Comparison of ENCODE assay signal across 19 cellular contexts in the genomic region with DNA sequence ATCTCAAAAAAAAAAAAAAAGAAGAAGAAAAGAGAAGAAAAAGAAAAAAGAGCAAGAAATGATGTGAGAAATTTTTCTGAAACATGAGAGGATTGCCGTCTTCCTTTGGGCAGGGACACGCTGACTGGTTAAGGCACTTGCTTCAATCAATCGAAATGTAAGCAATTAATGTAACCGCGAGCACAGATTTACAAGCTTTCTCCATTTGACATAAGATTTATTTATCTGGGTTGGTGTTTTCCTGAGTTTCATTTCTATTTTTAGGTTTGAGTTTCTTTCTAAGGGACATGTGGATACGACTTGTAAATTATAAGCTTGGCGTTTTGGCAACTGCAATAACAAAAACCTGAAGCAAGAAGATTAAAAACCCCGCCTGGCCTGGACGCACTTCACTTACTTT. TPM values are rescaled to one million over a fixed set of nuclear protein-coding genes. Genes with fewer than 3 reads are reported as not detected.
DNase-seq lines count a peak whose midpoint lies in the region; ATAC-seq and TF ChIP-seq lines count a peak whose summit lies in the region.
"Had no signal": no experiment of that assay in that cellular context is flagged by ENCODE, and none has a peak within 500 bp of the region (broad histone marks: within the 10 kb centered on the region; RNA-seq: fewer than 3 reads in every experiment).

No MANE protein-coding gene starts in this region.

- no peak overlapping the region for H3K9ac ChIP-seq in GM23248

- H3K36me3 ChIP-seq in sigmoid colon (no peaks in the 10 kb centered on the region), GM23248 (ENCODE audit: low read depth) (no peaks in the 10 kb centered on the region)
- H3K36me3 ChIP-seq: Peyer's patch had no signal

- no peaks in the 10 kb centered on the region for H3K27me3 Mint-ChIP-seq in mesothelial cell of epicardium (ENCODE audit: low read depth)

- ATAC-seq in GM19324 (IDR thresholded peaks at IDR 0.05; ENCODE audit: low FRiP score, unreplicated experiment): no peak

- H3K27ac ChIP-seq in VCaP: peak overlapping the region; percentile 25
- no peak overlapping the region for H3K27ac ChIP-seq in sigmoid colon
- H3K27ac ChIP-seq in GM23248: no peak overlapping the region
- H3K27ac ChIP-seq: Peyer's patch had no signal

- TF ChIP-seq POLR2A in sigmoid colon (IDR thresholded peaks at IDR 0.05): no peak

- no peaks in the 10 kb centered on the region for H3K27me3 ChIP-seq in sigmoid colon
- peaks cover 20% of the 10 kb centered on the region; the same call in 1 of the 2 replicates for H3K27me3 ChIP-seq in GM23248 (replicated peaks; ENCODE audit: insufficient read depth)
- H3K27me3 ChIP-seq: Peyer's patch had no signal

- H3K4me3 Mint-ChIP-seq in mesothelial cell of epicardium: peak overlapping the region; percentile 18
- H3K4me3 Mint-ChIP-seq: B cell had no signal

- H3K4me3 ChIP-seq in sigmoid colon: no peak overlapping the region
- H3K4me3 ChIP-seq in GM23248: no peak overlapping the region
- H3K4me3 ChIP-seq: Peyer's patch had no signal

- H4K20me1 ChIP-seq in GM23248 (ENCODE audit: insufficient read depth): no peaks in the 10 kb centered on the region

- H3K79me2 ChIP-seq in GM23248 (ENCODE audit: insufficient read depth): no peaks in the 10 kb centered on the region

- no peak overlapping the region for H3K4me2 ChIP-seq in GM23248 (ENCODE audit: unreplicated experiment)

- H3F3A ChIP-seq in GM23248 (ENCODE audit: insufficient read depth): no peaks in the 10 kb centered on the region

- in situ Hi-C loops in GM23248 (cut with MboI): no loop called here

- DNase-seq in A172 (ENCODE audit: low spot score) (peak; percentile 6), mesothelial cell of epicardium (ENCODE audit: low spot score in 2 of 2, unreplicated experiment in 2 of 2) (no peak), sigmoid colon (peak; percentile 41), GM23248 (no peak), NCI-H524 treated with DMSO at 0.1 percent for 48 hours (lab: John Stamatoyannopoulos, UW) (no peak)
- no peak for DNase-seq in stimulated activated CD4-positive, alpha-beta T cell treated with anti-CD3 and anti-CD28 coated beads, Interleukin-12 subunit alpha, Interleukin-12 subunit beta, amount 100 ng/mL, for 4 hours
- DNase-seq: 8988T, COR-L47, DMS 273 treated with DMSO at 0.1 percent for 48 hours, GDM1, HCEC 1CT, NCI-H1092 treated with DMSO at 0.1 percent for 48 hours, NCI-H146, NCI-H2029 treated with DMSO at 0.1 percent for 48 hours, NCI-H446 treated with DMSO at 0.1 percent for 48 hours, Peyer's patch had no signal

- H3K9me2 ChIP-seq in GM23248 (ENCODE audit: insufficient read depth): no peaks in the 10 kb centered on the region

- peaks cover 0 to 9% (median 7%) of the 10 kb centered on the region in 4 donors for H3K4me1 ChIP-seq in sigmoid colon
- no peaks in the 10 kb centered on the region for H3K4me1 ChIP-seq in GM23248 (ENCODE audit: insufficient read depth)
- H3K4me1 ChIP-seq: Peyer's patch had no signal

- H2AFZ ChIP-seq in GM23248: no peak overlapping the region

- H3K9me3 Mint-ChIP-seq in mesothelial cell of epicardium: no peaks in the 10 kb centered on the region

- 43 to 80% methylated on average over 9 of the region's 9 CpGs for WGBS in sigmoid colon, 2 donors
- WGBS in GM23248 (ENCODE audit: low coverage in 1 of 2, low lambda C conversion rate in 2 of 2, missing lambda C conversion rate in 2 of 2), 2 experiments: 49 to 52% methylated on average over 9 of the region's 9 CpGs

- intact Hi-C loops in sigmoid colon (cut with DNase I): no loop called here

- TF ChIP-seq CTCF in VCaP (conservative IDR thresholded peaks at IDR 0.05): no peak
- no peak for TF ChIP-seq CTCF in mesothelial cell of epicardium (IDR thresholded peaks at IDR 0.05; ENCODE audit: unreplicated experiment)
- TF ChIP-seq CTCF in sigmoid colon (IDR thresholded peaks at IDR 0.05): no peak

- no peak for TF ChIP-seq EP300 in sigmoid colon (IDR thresholded peaks at IDR 0.05)

- H3K4me1 Mint-ChIP-seq in mesothelial cell of epicardium: peaks cover 28% of the 10 kb centered on the region
- H3K4me1 Mint-ChIP-seq: B cell had no signal

- H3K9me3 ChIP-seq in sigmoid colon: no peaks in the 10 kb centered on the region
- no peaks in the 10 kb centered on the region for H3K9me3 ChIP-seq in GM23248 (ENCODE audit: low read depth)
- H3K9me3 ChIP-seq: Peyer's patch had no signal

- H3K27ac Mint-ChIP-seq in mesothelial cell of epicardium: peak overlapping the region; percentile 90
- H3K27ac Mint-ChIP-seq: B cell had no signal

- no peaks in the 10 kb centered on the region for H3K36me3 Mint-ChIP-seq in mesothelial cell of epicardium

RNA-seq across cellular contexts. Expression of a gene that starts 20.3 kb away (rescaled TPM):
- total RNA-seq in A172 (2014; rRNA removed; shearing (Covaris generic)): 66.4 and 92.8 TPM in 2 replicates
- 241 to 262 TPM (median 246 TPM) in 3 replicates for total RNA-seq in mesothelial cell of epicardium
- 10 to 100 TPM; 38.2 to 68.4 (median 51.8) TPM for total RNA-seq in sigmoid colon
- 10 to 100 TPM; 31.1 to 53.9 (median 51.7) TPM for polyA plus RNA-seq in sigmoid colon
- total RNA-seq in GM23248 (2014; rRNA removed; shearing (Covaris generic)): 8.7 and 10.4 TPM in 2 replicates
- 14.4 and 14.7 TPM in 2 replicates for polyA plus RNA-seq in GM23248 (2016; fragmentation: Nextera tagmentation; extraction: Ambion mirVana)

Comparison
In these comparisons a context has a peak if more than half of its experiments do, and no peak if none do; other contexts are left out.
1. DNase-seq: peak in A172 (single experiment) and sigmoid colon (single experiment); none in mesothelial cell of epicardium (0 of 2), GM23248 (single experiment), stimulated activated CD4-positive, alpha-beta T cell treated with anti-CD3 and anti-CD28 coated beads, Interleukin-12 subunit alpha, Interleukin-12 subunit beta, amount 100 ng/mL, for 4 hours (single experiment) and NCI-H524 treated with DMSO at 0.1 percent for 48 hours (single experiment).